ENCODE assay signal across 21 cellular contexts in the genomic region with DNA sequence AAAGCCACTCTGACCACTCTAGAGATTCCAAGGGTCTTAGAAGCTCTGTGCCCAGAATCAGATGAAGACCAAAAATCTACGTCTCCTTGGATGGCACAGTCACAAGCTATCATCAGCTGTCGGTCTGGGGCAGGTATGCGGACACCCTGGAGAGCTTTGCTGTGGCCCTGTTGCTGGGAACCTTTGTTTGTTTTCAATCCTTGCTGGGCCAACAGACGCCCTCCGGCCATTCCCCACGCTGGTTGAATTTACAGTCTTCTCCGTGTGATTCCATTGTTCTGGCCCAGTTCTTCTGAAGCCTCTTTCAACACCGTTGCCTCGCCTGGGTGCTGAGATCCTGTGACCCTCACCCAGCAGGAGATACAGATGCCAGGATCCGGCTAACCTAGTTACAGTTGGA.
A peak's percentile ranks its signal among the peaks of the same experiment; 100 is the strongest.
DNase-seq lines count a peak whose midpoint lies in the region; ATAC-seq and TF ChIP-seq lines count a peak whose summit lies in the region.
"Had no signal": no experiment of that assay in that cellular context is flagged by ENCODE, and none has a peak within 500 bp of the region (broad histone marks: within the 10 kb centered on the region; RNA-seq: fewer than 3 reads in every experiment).

No MANE protein-coding gene starts in this region.

- H3K4me1 Mint-ChIP-seq in osteocyte (ENCODE audit: unreplicated experiment) = peaks cover 28% of the 10 kb centered on the region
- H3K4me1 Mint-ChIP-seq: CD4-positive, alpha-beta memory T cell had no signal

- H3K27me3 Mint-ChIP-seq in osteocyte (ENCODE audit: unreplicated experiment) = peaks cover 19% of the 10 kb centered on the region

- no peak overlapping the region for H3K4me3 ChIP-seq in HUES48 (ENCODE audit: low read depth, low read length)
- H3K4me3 ChIP-seq: BLaER1 treated with 17β-estradiol and CSF1 and Interleukin-3, amounts not matched to agents 10 nM and 100 nM had no signal

- peak; percentile 50 for DNase-seq in COR-L47 (lab: John Stamatoyannopoulos, UW)
- DNase-seq in islet precursor cell = peak; percentile 61
- peak; percentile 73 for DNase-seq in osteocyte (ENCODE audit: extremely low spot score, unreplicated experiment)
- no peak for DNase-seq in anterior cingulate cortex (lab: John Stamatoyannopoulos, UW)
- no peak for DNase-seq in Ammon's horn (ENCODE audit: low spot score)
- DNase-seq in A172 (ENCODE audit: low spot score) = no peak
- DNase-seq: CD4-positive, alpha-beta memory T cell; GF-D8; KBM-7; MM.1S; NCI-H1048; NCI-H1417 treated with DMSO at 0.1 percent for 48 hours; NCI-H2029; NCI-H2227 treated with DMSO at 0.1 percent for 48 hours; NCI-H524; OCI-M1 had no signal

- no peaks in the 10 kb centered on the region for H3K9me3 Mint-ChIP-seq in osteocyte (ENCODE audit: unreplicated experiment)
- H3K9me3 Mint-ChIP-seq: CD4-positive, alpha-beta memory T cell had no signal

- no peaks in the 10 kb centered on the region for H3K36me3 Mint-ChIP-seq in osteocyte (ENCODE audit: unreplicated experiment)
- H3K36me3 Mint-ChIP-seq: CD4-positive, alpha-beta memory T cell had no signal

- H3K36me3 ChIP-seq in HUES48 (ENCODE audit: control insufficient read depth, insufficient read depth, low read length) = no peaks in the 10 kb centered on the region
- H3K36me3 ChIP-seq: BLaER1 treated with 17β-estradiol and CSF1 and Interleukin-3, amounts not matched to agents 10 nM and 100 nM had no signal

- no peak overlapping the region for H3K4me3 Mint-ChIP-seq in osteocyte (ENCODE audit: unreplicated experiment)
- H3K4me3 Mint-ChIP-seq: CD4-positive, alpha-beta memory T cell had no signal

- no peak overlapping the region for H3K27ac Mint-ChIP-seq in osteocyte (ENCODE audit: unreplicated experiment)
- H3K27ac Mint-ChIP-seq: CD4-positive, alpha-beta memory T cell had no signal

- H3K9ac ChIP-seq in HUES48 (ENCODE audit: low read depth, low read length) = no peak overlapping the region
- H3K9ac ChIP-seq: BLaER1 treated with 17β-estradiol and CSF1 and Interleukin-3, amounts not matched to agents 10 nM and 100 nM had no signal

- peaks cover 15% of the 10 kb centered on the region for H3K4me1 ChIP-seq in HUES48 (ENCODE audit: control insufficient read depth, insufficient read depth, low read length)

- no peaks in the 10 kb centered on the region for H3K9me3 ChIP-seq in HUES48 (ENCODE audit: control insufficient read depth, insufficient read depth, low read length)

- no peak for ATAC-seq in HG03460 (IDR thresholded peaks at IDR 0.05; ENCODE audit: unreplicated experiment)
- ATAC-seq: HepG2, Right ventricle myocardium inferior had no signal

- H3K27ac ChIP-seq in HUES48 (ENCODE audit: low read depth, low read length) = peak overlapping the region; percentile 18
- H3K27ac ChIP-seq: BLaER1 treated with 17β-estradiol and CSF1 and Interleukin-3, amounts not matched to agents 10 nM and 100 nM had no signal

- no peak for TF ChIP-seq CTCF in osteocyte (IDR thresholded peaks at IDR 0.05)

- H3K27me3 ChIP-seq in HUES48 (ENCODE audit: control insufficient read depth, insufficient read depth, low read length) = no peaks in the 10 kb centered on the region
- H3K27me3 ChIP-seq: BLaER1 treated with 17β-estradiol and CSF1 and Interleukin-3, amounts not matched to agents 10 nM and 100 nM had no signal

Comparison
In these comparisons a context has a peak if more than half of its experiments do, and no peak if none do; other contexts are left out.
1. DNase-seq: peak in COR-L47 (single experiment), islet precursor cell (single experiment) and osteocyte (single experiment); none in anterior cingulate cortex (0 of 58), Ammon's horn (single experiment) and A172 (single experiment).